9 cellular contexts compared by ENCODE assay signal in genomic region chrX:74550295-74550802, GRCh38.
DNase-seq lines count a peak whose midpoint lies in the region; ATAC-seq and TF ChIP-seq lines count a peak whose summit lies in the region.
"Had no signal": no experiment of that assay in that cellular context is flagged by ENCODE, and none has a peak within 500 bp of the region (broad histone marks: within the 10 kb centered on the region; RNA-seq: fewer than 3 reads in every experiment).

No MANE protein-coding gene starts in this region.

- no peak overlapping the region for H3K27ac Mint-ChIP-seq in type B pancreatic cell

- peaks cover 6% of the 10 kb centered on the region for H3K27me3 Mint-ChIP-seq in type B pancreatic cell

- TF ChIP-seq POLR2A in NB4 (IDR thresholded peaks at IDR 0.05; ENCODE audit: extremely low read depth, insufficient read length), result no peak

- ATAC-seq in HG02588 (IDR thresholded peaks at IDR 0.05; ENCODE audit: unreplicated experiment), result peak; percentile 74

- H3K9me3 Mint-ChIP-seq in type B pancreatic cell, result peaks cover 5% of the 10 kb centered on the region

- H3K4me3 Mint-ChIP-seq in type B pancreatic cell, result no peak overlapping the region

- TF ChIP-seq CTCF in GM10266 (IDR thresholded peaks at IDR 0.05; ENCODE audit: control insufficient read depth, insufficient read depth, low read depth, missing control alignments) (peak; percentile 98), NB4 (IDR thresholded peaks at IDR 0.05; ENCODE audit: low read depth, low read length) (peak; percentile 81), type B pancreatic cell (conservative IDR thresholded peaks at IDR 0.05) (peak; percentile 98)

- H3K4me3 ChIP-seq in NB4 (ENCODE audit: low read depth, low read length), result no peak overlapping the region
- H3K4me3 ChIP-seq: skin epidermis had no signal

- DNase-seq in GM10266 (ENCODE audit: extremely low spot score) (peak; percentile 42), NB4 (ENCODE audit: low read depth) (peak; percentile 84), SK-N-DZ (ENCODE audit: low spot score) (peak; percentile 72), globus pallidus (ENCODE audit: low spot score) (peak; percentile 70), pons (ENCODE audit: low spot score) (peak; percentile 59), type B pancreatic cell (ENCODE audit: extremely low spot score, unreplicated experiment) (peak; percentile 84)
- peak; percentile 85 for DNase-seq in activated gamma-delta T cell treated with anti-CD3 and anti-CD28 coated beads, Interleukin-2, amount 50 U/mL, for 16 hours (ENCODE audit: low read depth)

- no peaks in the 10 kb centered on the region for H3K4me1 Mint-ChIP-seq in type B pancreatic cell (ENCODE audit: unreplicated experiment)

- no peaks in the 10 kb centered on the region for H3K36me3 Mint-ChIP-seq in type B pancreatic cell
